ENCODE assay signal across 30 cellular contexts in genomic region chr5:1266791-1267190, GRCh38. TPM values are rescaled to one million over a fixed set of nuclear protein-coding genes. Genes with fewer than 3 reads are reported as not detected.
"Had no signal": no experiment of that assay in that cellular context is flagged by ENCODE, and none has a peak within 500 bp of the region (broad histone marks: within the 10 kb centered on the region; RNA-seq: fewer than 3 reads in every experiment).

No MANE protein-coding gene starts in this region.

- H3K27me3 ChIP-seq: suprapubic skin, testis, thyroid gland, tibial artery, tibial nerve, transverse colon, upper lobe of left lung, upper lobe of right lung, uterus, vagina had no signal

- H3K36me3 ChIP-seq: stomach, suprapubic skin, thoracic aorta, thyroid gland, tibial artery, tibial nerve, transverse colon, upper lobe of left lung, upper lobe of right lung, uterus, vagina had no signal

- ATAC-seq: stimulated activated effector memory CD8-positive, alpha-beta T cell treated with anti-CD3 and anti-CD28 coated beads, Interleukin-12 subunit alpha, Interleukin-12 subunit beta, amount 100 ng/mL, for 72 hours; stimulated activated memory B cell treated with anti-CD40 and anti-IgM and Interleukin-4, amounts not matched to agents 10 μg/mL and 1 μg/mL and 100 μg/mL, for 72 hours; stimulated activated naive B cell treated with anti-CD40 and anti-IgM and Interleukin-4, amounts not matched to agents 10 μg/mL and 1 μg/mL and 100 μg/mL, for 72 hours; stimulated activated naive CD8-positive, alpha-beta T cell treated with anti-CD3 and anti-CD28 coated beads, Interleukin-15, amount 100 ng/mL, for 72 hours; stimulated activated naive CD8-positive, alpha-beta T cell treated with anti-CD3 and anti-CD28 coated beads, Interleukin-15, Interleukin-2, amounts not matched to agents 100 U/mL and 50 U/mL, for 24 hours; upper lobe of right lung had no signal

- H3K4me1 ChIP-seq: stomach, suprapubic skin, testis, thyroid gland, tibial artery, tibial nerve, transverse colon, upper lobe of left lung, upper lobe of right lung, uterus, vagina had no signal

- H3K9me3 ChIP-seq: testis, thoracic aorta, thyroid gland, transverse colon, upper lobe of right lung, uterus, vagina had no signal

- H3K4me3 ChIP-seq: stomach, suprapubic skin, testis, thoracic aorta, thyroid gland, tibial artery, tibial nerve, transverse colon, upper lobe of left lung, upper lobe of right lung, uterus, vagina had no signal

- H3K27ac ChIP-seq: stomach, suprapubic skin, testis, thoracic aorta, thyroid gland, tibial artery, tibial nerve, transverse colon, upper lobe of left lung, upper lobe of right lung, uterus, vagina had no signal

- DNase-seq: stimulated activated CD4-positive, alpha-beta T cell treated with anti-CD3 and anti-CD28 coated beads, Interleukin-2, amount 100 ng/mL, for 48 hours; stimulated activated CD4-positive, alpha-beta T cell treated with anti-CD3 and anti-CD28 coated beads, Interleukin-4, amount 100 ng/mL, for 1 hour; stimulated activated CD4-positive, alpha-beta T cell treated with anti-CD3 and anti-CD28 coated beads, Interleukin-4, amount 100 ng/mL, for 24 hours; stimulated activated CD4-positive, alpha-beta T cell treated with anti-CD3 and anti-CD28 coated beads, Interleukin-4, amount 100 ng/mL, for 4 hours; stimulated activated CD8-positive, alpha-beta memory T cell treated with anti-CD3 and anti-CD28 coated beads, Interleukin-4, amount 100 ng/mL, for 48 hours; stimulated activated naive B cell treated with anti-CD40 and anti-IgM and Interleukin-4, amounts not matched to agents 10 μg/mL and 1 μg/mL and 100 μg/mL, for 72 hours; stimulated activated naive CD4-positive, alpha-beta T cell; stimulated activated naive CD4-positive, alpha-beta T cell treated with Interleukin-2 at 50 U/mL for 16 hours; stimulated activated naive CD8-positive, alpha-beta T cell treated with anti-CD3 and anti-CD28 coated beads, Interleukin-15, amount 100 ng/mL, for 72 hours; stimulated activated naive CD8-positive, alpha-beta T cell treated with anti-CD3 and anti-CD28 coated beads, Interleukin-15, Interleukin-2, amounts not matched to agents 100 U/mL and 50 U/mL, for 24 hours; stomach; substantia nigra; testis; thyroid gland; tibial artery; transverse colon; trophoblast cell; upper lobe of right lung; uterus had no signal

RNA-seq across cellular contexts. Expression of gene TERT, which starts 28.1 kb away (rescaled TPM):
- total RNA-seq: subcutaneous adipose tissue, suprapubic skin, temporal lobe, thoracic aorta, thyroid gland, tibial nerve, transverse colon, upper lobe of right lung, ureter, urinary bladder, vagina had no signal
- polyA plus RNA-seq: urinary bladder had no signal

RNA-seq across cellular contexts. Expression of gene SLC6A18, which starts 41.6 kb away (rescaled TPM):
- total RNA-seq: stomach, subcutaneous adipose tissue, suprapubic skin, temporal lobe, thoracic aorta, thyroid gland, tibial nerve, transverse colon, upper lobe of left lung, upper lobe of right lung, ureter, urinary bladder, uterus, vagina had no signal
- polyA plus RNA-seq: stomach, urinary bladder had no signal
